1 cellular context compared by ENCODE assay signal in the genomic region with DNA sequence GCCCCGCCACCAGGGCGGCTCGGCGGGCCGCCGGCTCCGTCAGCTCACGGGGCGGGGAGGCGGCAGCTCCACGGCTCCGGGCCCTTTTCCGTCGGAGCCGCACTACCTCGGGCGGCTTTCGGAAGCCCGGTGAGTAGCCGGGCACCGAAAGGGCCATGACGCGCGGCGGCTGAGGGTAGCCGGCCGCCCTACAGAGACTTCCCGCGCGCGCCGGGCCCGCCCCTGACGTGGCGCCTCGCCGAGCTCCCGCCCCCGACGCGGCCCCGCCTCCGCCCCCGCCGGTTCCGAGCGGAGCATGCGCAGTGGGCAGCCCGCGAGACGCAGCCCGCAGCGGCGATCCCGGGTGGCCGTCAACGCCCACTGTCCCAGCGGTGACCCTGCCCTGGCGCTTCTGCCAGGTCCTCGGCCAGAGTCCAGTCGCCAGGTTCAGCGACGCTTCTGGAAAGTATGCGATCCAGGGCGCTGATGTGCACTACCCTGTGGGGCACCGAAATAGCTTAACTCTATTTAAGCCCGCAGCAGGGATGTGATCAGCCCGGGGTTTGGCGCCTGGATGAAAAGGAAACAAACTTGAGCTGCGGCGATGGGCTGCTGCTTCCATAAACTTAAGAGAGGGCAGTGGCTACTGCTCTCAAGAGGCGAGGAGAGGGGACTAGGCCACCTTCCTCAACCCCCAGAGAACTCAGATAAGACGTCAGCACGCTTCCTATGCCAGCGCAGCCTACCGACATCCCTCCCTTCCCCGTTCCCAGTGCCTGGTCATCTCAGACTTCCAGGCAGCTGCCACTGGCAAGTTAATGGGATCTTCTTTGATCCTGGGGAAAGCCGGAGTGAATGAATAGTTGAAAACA.
TF ChIP-seq lines count a peak whose summit lies in the region.

A gene with protein sequence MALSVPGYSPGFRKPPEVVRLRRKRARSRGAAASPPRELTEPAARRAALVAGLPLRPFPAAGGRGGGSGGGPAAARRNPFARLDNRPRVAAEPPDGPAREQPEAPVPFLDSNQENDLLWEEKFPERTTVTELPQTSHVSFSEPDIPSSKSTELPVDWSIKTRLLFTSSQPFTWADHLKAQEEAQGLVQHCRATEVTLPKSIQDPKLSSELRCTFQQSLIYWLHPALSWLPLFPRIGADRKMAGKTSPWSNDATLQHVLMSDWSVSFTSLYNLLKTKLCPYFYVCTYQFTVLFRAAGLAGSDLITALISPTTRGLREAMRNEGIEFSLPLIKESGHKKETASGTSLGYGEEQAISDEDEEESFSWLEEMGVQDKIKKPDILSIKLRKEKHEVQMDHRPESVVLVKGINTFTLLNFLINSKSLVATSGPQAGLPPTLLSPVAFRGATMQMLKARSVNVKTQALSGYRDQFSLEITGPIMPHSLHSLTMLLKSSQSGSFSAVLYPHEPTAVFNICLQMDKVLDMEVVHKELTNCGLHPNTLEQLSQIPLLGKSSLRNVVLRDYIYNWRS (minus strand): TSS at position 200 of the 851 bp plus-strand sequence. CDS start 43 bp downstream, at position 157.

TF ChIP-seq in K562, 482 proteins besides CTCF, POLR2A, EP300 and RAD21 (continues in another document):
- TF ChIP-seq, protein P1, sequence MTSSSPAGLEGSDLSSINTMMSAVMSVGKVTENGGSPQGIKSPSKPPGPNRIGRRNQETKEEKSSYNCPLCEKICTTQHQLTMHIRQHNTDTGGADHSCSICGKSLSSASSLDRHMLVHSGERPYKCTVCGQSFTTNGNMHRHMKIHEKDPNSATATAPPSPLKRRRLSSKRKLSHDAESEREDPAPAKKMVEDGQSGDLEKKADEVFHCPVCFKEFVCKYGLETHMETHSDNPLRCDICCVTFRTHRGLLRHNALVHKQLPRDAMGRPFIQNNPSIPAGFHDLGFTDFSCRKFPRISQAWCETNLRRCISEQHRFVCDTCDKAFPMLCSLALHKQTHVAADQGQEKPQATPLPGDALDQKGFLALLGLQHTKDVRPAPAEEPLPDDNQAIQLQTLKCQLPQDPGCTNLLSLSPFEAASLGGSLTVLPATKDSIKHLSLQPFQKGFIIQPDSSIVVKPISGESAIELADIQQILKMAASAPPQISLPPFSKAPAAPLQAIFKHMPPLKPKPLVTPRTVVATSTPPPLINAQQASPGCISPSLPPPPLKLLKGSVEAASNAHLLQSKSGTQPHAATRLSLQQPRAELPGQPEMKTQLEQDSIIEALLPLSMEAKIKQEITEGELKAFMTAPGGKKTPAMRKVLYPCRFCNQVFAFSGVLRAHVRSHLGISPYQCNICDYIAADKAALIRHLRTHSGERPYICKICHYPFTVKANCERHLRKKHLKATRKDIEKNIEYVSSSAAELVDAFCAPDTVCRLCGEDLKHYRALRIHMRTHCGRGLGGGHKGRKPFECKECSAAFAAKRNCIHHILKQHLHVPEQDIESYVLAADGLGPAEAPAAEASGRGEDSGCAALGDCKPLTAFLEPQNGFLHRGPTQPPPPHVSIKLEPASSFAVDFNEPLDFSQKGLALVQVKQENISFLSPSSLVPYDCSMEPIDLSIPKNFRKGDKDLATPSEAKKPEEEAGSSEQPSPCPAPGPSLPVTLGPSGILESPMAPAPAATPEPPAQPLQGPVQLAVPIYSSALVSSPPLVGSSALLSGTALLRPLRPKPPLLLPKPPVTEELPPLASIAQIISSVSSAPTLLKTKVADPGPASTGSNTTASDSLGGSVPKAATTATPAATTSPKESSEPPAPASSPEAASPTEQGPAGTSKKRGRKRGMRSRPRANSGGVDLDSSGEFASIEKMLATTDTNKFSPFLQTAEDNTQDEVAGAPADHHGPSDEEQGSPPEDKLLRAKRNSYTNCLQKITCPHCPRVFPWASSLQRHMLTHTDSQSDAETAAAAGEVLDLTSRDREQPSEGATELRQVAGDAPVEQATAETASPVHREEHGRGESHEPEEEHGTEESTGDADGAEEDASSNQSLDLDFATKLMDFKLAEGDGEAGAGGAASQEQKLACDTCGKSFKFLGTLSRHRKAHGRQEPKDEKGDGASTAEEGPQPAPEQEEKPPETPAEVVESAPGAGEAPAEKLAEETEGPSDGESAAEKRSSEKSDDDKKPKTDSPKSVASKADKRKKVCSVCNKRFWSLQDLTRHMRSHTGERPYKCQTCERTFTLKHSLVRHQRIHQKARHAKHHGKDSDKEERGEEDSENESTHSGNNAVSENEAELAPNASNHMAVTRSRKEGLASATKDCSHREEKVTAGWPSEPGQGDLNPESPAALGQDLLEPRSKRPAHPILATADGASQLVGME (CRISPR knock-in tag; IDR thresholded peaks at IDR 0.05) = peak; percentile 66; the same call in 1 of the 2 replicates
- TF ChIP-seq NR4A1 (CRISPR knock-in tag; IDR thresholded peaks at IDR 0.05) (no peak), NR4A1 (tag; IDR thresholded peaks at IDR 0.05) (no peak; the same call in 1 of the 2 replicates), MEIS2 (IDR thresholded peaks at IDR 0.05; ENCODE audit: partially characterized antibody) (peak; percentile 81), FOXJ2 (tag; IDR thresholded peaks at IDR 0.05) (no peak), SAP30 (IDR thresholded peaks at IDR 0.05; ENCODE audit: borderline replicate concordance, insufficient read depth, low read depth, low read length, poor library complexity, severe bottlenecking) (no peak), EGR1 (conservative IDR thresholded peaks at IDR 0.05) (peak; percentile 80), PML (IDR thresholded peaks at IDR 0.05; ENCODE audit: low read length) (peak; percentile 68), MAFG (tag; conservative IDR thresholded peaks at IDR 0.05) (no peak), ZNF764 (CRISPR knock-in tag; IDR thresholded peaks at IDR 0.05; ENCODE audit: low read depth) (no peak), ZNF23 (CRISPR knock-in tag; IDR thresholded peaks at IDR 0.05) (no peak), CREB1 (IDR thresholded peaks at IDR 0.05) (peak; percentile 65), CREB1 (CRISPR knock-in tag; IDR thresholded peaks at IDR 0.05) (peak; percentile 67), DIDO1 (tag; IDR thresholded peaks at IDR 0.05; ENCODE audit: low read depth) (no peak), NFIC (IDR thresholded peaks at IDR 0.05) (peak; percentile 47; the same call in 1 of the 2 replicates), CEBPG (CRISPR knock-in tag; IDR thresholded peaks at IDR 0.05) (no peak), CEBPG (tag; conservative IDR thresholded peaks at IDR 0.05 in 1 of 2, IDR thresholded peaks at IDR 0.05 in 1 of 2) (no peak), HCFC1 (IDR thresholded peaks at IDR 0.05; ENCODE audit: low read depth, low read length) (0 out of 2 replicates have a peak, but pooled peaks have one; percentile 4), ZBTB7A (IDR thresholded peaks at IDR 0.05; ENCODE audit: borderline replicate concordance, control insufficient read depth, low read depth, low read length) (peak; percentile 87), ETV5 (CRISPR knock-in tag; IDR thresholded peaks at IDR 0.05; ENCODE audit: low read depth) (0 out of 2 replicates have a peak, but pooled peaks have one; percentile 51), CHD1 (IDR thresholded peaks at IDR 0.05; ENCODE audit: low read length) (no peak), MED1 (CRISPR knock-in tag; IDR thresholded peaks at IDR 0.05; ENCODE audit: borderline replicate concordance) (no peak), SIX5 (IDR thresholded peaks at IDR 0.05; ENCODE audit: borderline replicate concordance in 1 of 2, insufficient read depth in 1 of 2, low read depth in 1 of 2, low read length in 2 of 2) (no peak), GATAD2A (IDR thresholded peaks at IDR 0.05) (peak; percentile 32; the same call in 1 of the 2 replicates), SUPT5H (IDR thresholded peaks at IDR 0.05) (peak; percentile 80), RCOR1 (IDR thresholded peaks at IDR 0.05; ENCODE audit: borderline replicate concordance in 1 of 2, low read depth in 2 of 2, low read length in 2 of 2) (peak in 1 of 2 experiments; percentile 12; a peak in 1 of 4 replicates), TCF7L2 (IDR thresholded peaks at IDR 0.05; ENCODE audit: low read depth, low read length) (no peak), KLF1 (tag; IDR thresholded peaks at IDR 0.05) (0 out of 2 replicates have a peak, but pooled peaks have one; percentile 15), ZNF282 (CRISPR knock-in tag; IDR thresholded peaks at IDR 0.05) (peak; percentile 21; the same call in 1 of the 2 replicates), PCBP1 (IDR thresholded peaks at IDR 0.05; ENCODE audit: low read depth, low read length, poor library complexity, severe bottlenecking) (no peak), RBM34 (IDR thresholded peaks at IDR 0.05; ENCODE audit: borderline replicate concordance, insufficient read depth, low read length) (no peak), SMAD4 (CRISPR knock-in tag; conservative IDR thresholded peaks at IDR 0.05) (peak; percentile 68; the same call in 1 of the 2 replicates), POU5F1 (IDR thresholded peaks at IDR 0.05; ENCODE audit: borderline replicate concordance, low read depth, low read length, partially characterized antibody) (no peak), PTTG1 (tag; IDR thresholded peaks at IDR 0.05; ENCODE audit: low read depth) (no peak), SNIP1 (IDR thresholded peaks at IDR 0.05; ENCODE audit: low read depth) (no peak), CBX1 (IDR thresholded peaks at IDR 0.05; ENCODE audit: low read depth) (peak; percentile 73)
- TF ChIP-seq, protein P2, sequence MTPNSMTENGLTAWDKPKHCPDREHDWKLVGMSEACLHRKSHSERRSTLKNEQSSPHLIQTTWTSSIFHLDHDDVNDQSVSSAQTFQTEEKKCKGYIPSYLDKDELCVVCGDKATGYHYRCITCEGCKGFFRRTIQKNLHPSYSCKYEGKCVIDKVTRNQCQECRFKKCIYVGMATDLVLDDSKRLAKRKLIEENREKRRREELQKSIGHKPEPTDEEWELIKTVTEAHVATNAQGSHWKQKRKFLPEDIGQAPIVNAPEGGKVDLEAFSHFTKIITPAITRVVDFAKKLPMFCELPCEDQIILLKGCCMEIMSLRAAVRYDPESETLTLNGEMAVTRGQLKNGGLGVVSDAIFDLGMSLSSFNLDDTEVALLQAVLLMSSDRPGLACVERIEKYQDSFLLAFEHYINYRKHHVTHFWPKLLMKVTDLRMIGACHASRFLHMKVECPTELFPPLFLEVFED (CRISPR knock-in tag; conservative IDR thresholded peaks at IDR 0.05) = 0 out of 2 replicates have a peak, but pooled peaks have one; percentile 5
- TF ChIP-seq, protein P3, sequence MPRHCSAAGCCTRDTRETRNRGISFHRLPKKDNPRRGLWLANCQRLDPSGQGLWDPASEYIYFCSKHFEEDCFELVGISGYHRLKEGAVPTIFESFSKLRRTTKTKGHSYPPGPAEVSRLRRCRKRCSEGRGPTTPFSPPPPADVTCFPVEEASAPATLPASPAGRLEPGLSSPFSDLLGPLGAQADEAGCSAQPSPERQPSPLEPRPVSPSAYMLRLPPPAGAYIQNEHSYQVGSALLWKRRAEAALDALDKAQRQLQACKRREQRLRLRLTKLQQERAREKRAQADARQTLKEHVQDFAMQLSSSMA (CRISPR knock-in tag; IDR thresholded peaks at IDR 0.05) = peak; percentile 74; the same call in 1 of the 2 replicates
- TF ChIP-seq, protein P4, sequence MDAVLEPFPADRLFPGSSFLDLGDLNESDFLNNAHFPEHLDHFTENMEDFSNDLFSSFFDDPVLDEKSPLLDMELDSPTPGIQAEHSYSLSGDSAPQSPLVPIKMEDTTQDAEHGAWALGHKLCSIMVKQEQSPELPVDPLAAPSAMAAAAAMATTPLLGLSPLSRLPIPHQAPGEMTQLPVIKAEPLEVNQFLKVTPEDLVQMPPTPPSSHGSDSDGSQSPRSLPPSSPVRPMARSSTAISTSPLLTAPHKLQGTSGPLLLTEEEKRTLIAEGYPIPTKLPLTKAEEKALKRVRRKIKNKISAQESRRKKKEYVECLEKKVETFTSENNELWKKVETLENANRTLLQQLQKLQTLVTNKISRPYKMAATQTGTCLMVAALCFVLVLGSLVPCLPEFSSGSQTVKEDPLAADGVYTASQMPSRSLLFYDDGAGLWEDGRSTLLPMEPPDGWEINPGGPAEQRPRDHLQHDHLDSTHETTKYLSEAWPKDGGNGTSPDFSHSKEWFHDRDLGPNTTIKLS (IDR thresholded peaks at IDR 0.05; ENCODE audit: borderline replicate concordance, low read depth) = peak; percentile 90
- TF ChIP-seq, protein P5, sequence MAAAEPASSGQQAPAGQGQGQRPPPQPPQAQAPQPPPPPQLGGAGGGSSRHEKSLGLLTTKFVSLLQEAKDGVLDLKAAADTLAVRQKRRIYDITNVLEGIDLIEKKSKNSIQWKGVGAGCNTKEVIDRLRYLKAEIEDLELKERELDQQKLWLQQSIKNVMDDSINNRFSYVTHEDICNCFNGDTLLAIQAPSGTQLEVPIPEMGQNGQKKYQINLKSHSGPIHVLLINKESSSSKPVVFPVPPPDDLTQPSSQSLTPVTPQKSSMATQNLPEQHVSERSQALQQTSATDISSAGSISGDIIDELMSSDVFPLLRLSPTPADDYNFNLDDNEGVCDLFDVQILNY (CRISPR knock-in tag; IDR thresholded peaks at IDR 0.05) = no peak
- TF ChIP-seq, protein P6, sequence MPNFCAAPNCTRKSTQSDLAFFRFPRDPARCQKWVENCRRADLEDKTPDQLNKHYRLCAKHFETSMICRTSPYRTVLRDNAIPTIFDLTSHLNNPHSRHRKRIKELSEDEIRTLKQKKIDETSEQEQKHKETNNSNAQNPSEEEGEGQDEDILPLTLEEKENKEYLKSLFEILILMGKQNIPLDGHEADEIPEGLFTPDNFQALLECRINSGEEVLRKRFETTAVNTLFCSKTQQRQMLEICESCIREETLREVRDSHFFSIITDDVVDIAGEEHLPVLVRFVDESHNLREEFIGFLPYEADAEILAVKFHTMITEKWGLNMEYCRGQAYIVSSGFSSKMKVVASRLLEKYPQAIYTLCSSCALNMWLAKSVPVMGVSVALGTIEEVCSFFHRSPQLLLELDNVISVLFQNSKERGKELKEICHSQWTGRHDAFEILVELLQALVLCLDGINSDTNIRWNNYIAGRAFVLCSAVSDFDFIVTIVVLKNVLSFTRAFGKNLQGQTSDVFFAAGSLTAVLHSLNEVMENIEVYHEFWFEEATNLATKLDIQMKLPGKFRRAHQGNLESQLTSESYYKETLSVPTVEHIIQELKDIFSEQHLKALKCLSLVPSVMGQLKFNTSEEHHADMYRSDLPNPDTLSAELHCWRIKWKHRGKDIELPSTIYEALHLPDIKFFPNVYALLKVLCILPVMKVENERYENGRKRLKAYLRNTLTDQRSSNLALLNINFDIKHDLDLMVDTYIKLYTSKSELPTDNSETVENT (CRISPR knock-in tag; IDR thresholded peaks at IDR 0.05) = peak; percentile 75; the same call in 1 of the 2 replicates
